Comparison of ENCODE assay signal across 1 cellular context in genomic region chr1:46473991-46474390, GRCh38.
TF ChIP-seq lines count a peak whose summit lies in the region.

No MANE protein-coding gene starts in this region.

TF ChIP-seq in SK-N-SH treated with all-trans-retinoic acid at 6 μM for 48 hours, 23 proteins besides CTCF, POLR2A, EP300 and RAD21 (continued from another document):
- TF ChIP-seq, protein P1, sequence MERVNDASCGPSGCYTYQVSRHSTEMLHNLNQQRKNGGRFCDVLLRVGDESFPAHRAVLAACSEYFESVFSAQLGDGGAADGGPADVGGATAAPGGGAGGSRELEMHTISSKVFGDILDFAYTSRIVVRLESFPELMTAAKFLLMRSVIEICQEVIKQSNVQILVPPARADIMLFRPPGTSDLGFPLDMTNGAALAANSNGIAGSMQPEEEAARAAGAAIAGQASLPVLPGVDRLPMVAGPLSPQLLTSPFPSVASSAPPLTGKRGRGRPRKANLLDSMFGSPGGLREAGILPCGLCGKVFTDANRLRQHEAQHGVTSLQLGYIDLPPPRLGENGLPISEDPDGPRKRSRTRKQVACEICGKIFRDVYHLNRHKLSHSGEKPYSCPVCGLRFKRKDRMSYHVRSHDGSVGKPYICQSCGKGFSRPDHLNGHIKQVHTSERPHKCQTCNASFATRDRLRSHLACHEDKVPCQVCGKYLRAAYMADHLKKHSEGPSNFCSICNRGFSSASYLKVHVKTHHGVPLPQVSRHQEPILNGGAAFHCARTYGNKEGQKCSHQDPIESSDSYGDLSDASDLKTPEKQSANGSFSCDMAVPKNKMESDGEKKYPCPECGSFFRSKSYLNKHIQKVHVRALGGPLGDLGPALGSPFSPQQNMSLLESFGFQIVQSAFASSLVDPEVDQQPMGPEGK (CRISPR knock-in tag; IDR thresholded peaks at IDR 0.05; ENCODE audit: borderline replicate concordance): no peak
